In genomic region chr1:35605071-35605881, GRCh38 we compare ENCODE assay signal across 21 cellular contexts. TPM values are rescaled to one million over a fixed set of nuclear protein-coding genes. Genes with fewer than 3 reads are reported as not detected.
DNase-seq lines count a peak whose midpoint lies in the region; ATAC-seq, FAIRE-seq and TF ChIP-seq lines count a peak whose summit lies in the region.
"Had no signal": no experiment of that assay in that cellular context is flagged by ENCODE, and none has a peak within 500 bp of the region (broad histone marks: within the 10 kb centered on the region; RNA-seq: fewer than 3 reads in every experiment).

No MANE protein-coding gene starts in this region.

- intact Hi-C loops in MCF 10A (cut with micrococcal nuclease): no loop called here
- intact Hi-C loops in breast epithelium (cut with DNase I; ENCODE audit: low total_unique reads): no loop called here

- H4K20me1 ChIP-seq in astrocyte (ENCODE audit: insufficient read depth, low read length): peaks cover 39% of the 10 kb centered on the region

- FAIRE-seq in astrocyte (lab: Jason Lieb, UNC): no peak
- FAIRE-seq: A549, colon, endothelial cell of umbilical vein, frontal cortex, RCC 7860 had no signal

- H3K4me3 Mint-ChIP-seq in MCF 10A (ENCODE audit: unreplicated experiment) (no peak overlapping the region), astrocyte (ENCODE audit: unreplicated experiment) (peak overlapping the region; percentile 57), memory B cell (no peak overlapping the region), type B pancreatic cell (peak overlapping the region; percentile 51)

- DNase-seq in MCF 10A (ENCODE audit: unreplicated experiment) (no peak), breast epithelium (ENCODE audit: low spot score in 2 of 2) (no peak), astrocyte (ENCODE audit: low read depth) (peak; percentile 10), memory B cell (ENCODE audit: low spot score in 2 of 2) (no peak), type B pancreatic cell (ENCODE audit: extremely low spot score, unreplicated experiment) (no peak), NCI-H187 treated with DMSO at 0.1 percent for 48 hours (lab: John Stamatoyannopoulos, UW) (no peak)
- DNase-seq: activated CD4-positive, alpha-beta T cell treated with anti-CD3 and anti-CD28 coated beads for 4 hours; activated gamma-delta T cell; C1 segment of cervical spinal cord; NCI-H2029 treated with DMSO at 0.1 percent for 48 hours; NCI-H446 treated with DMSO at 0.1 percent for 48 hours; NK-92 treated with Interleukin-12 subunit alpha and Interleukin-12 subunit beta, amount 100 ng/mL, for 24 hours; stimulated activated CD8-positive, alpha-beta memory T cell treated with anti-CD3 and anti-CD28 coated beads, Interleukin-4, amount 100 ng/mL, for 48 hours had no signal

- H3K27ac Mint-ChIP-seq in MCF 10A (ENCODE audit: low read depth, unreplicated experiment): peak overlapping the region; percentile 35
- peak overlapping the region; percentile 66 for H3K27ac Mint-ChIP-seq in astrocyte (ENCODE audit: unreplicated experiment)
- H3K27ac Mint-ChIP-seq in memory B cell: peak overlapping the region; percentile 46
- H3K27ac Mint-ChIP-seq in type B pancreatic cell: peak overlapping the region; percentile 57

- H3K36me3 ChIP-seq in breast epithelium: no peaks in the 10 kb centered on the region
- H3K36me3 ChIP-seq in astrocyte (ENCODE audit: insufficient read depth, low read length): peaks cover 34% of the 10 kb centered on the region

- H3K36me3 Mint-ChIP-seq in MCF 10A (ENCODE audit: insufficient read depth, unreplicated experiment): peaks cover 76% of the 10 kb centered on the region
- peaks cover 29% of the 10 kb centered on the region for H3K36me3 Mint-ChIP-seq in astrocyte (ENCODE audit: low read depth, unreplicated experiment)
- H3K36me3 Mint-ChIP-seq in memory B cell: peaks cover 35% of the 10 kb centered on the region
- H3K36me3 Mint-ChIP-seq in type B pancreatic cell: peaks cover 37% of the 10 kb centered on the region

- H3K9me3 Mint-ChIP-seq in MCF 10A (ENCODE audit: unreplicated experiment) (no peaks in the 10 kb centered on the region), astrocyte (ENCODE audit: unreplicated experiment) (no peaks in the 10 kb centered on the region), memory B cell (no peaks in the 10 kb centered on the region), type B pancreatic cell (no peaks in the 10 kb centered on the region)

- no peak for ATAC-seq in memory B cell (ENCODE audit: low read depth)
- ATAC-seq in HG02840 (IDR thresholded peaks at IDR 0.05; ENCODE audit: low FRiP score, unreplicated experiment): no peak
- ATAC-seq in activated CD4-positive, CD25-positive, alpha-beta regulatory T cell treated with anti-CD3 and anti-CD28 coated beads, Interleukin-2, amount 50 U/mL, for 24 hours: no peak
- ATAC-seq: A549 had no signal

- H3K79me2 ChIP-seq in astrocyte (ENCODE audit: insufficient read depth, low read length): peaks cover 16% of the 10 kb centered on the region

- no peaks in the 10 kb centered on the region for H3K27me3 Mint-ChIP-seq in MCF 10A (ENCODE audit: insufficient read depth, unreplicated experiment)
- H3K27me3 Mint-ChIP-seq in astrocyte (ENCODE audit: low read depth, unreplicated experiment): no peaks in the 10 kb centered on the region
- no peaks in the 10 kb centered on the region for H3K27me3 Mint-ChIP-seq in memory B cell
- no peaks in the 10 kb centered on the region for H3K27me3 Mint-ChIP-seq in type B pancreatic cell

- no peak overlapping the region for H2AFZ ChIP-seq in astrocyte (ENCODE audit: low read depth, low read length)

- POLR2A ChIA-PET in MCF 10A (lab: Yijun Ruan, JAX): interaction anchor here (0.6 to 0.7 kb wide), 2 partner anchors 20 kb away, joined by 3 read pairs; no protein-coding TSS in a partner anchor

- H3K4me1 ChIP-seq in breast epithelium: no peaks in the 10 kb centered on the region
- H3K4me1 ChIP-seq in astrocyte (ENCODE audit: insufficient read depth, low read length): peaks cover 18% of the 10 kb centered on the region
- H3K4me1 ChIP-seq: A549, ascending aorta had no signal

- TF ChIP-seq CTCF in MCF 10A (IDR thresholded peaks at IDR 0.05; ENCODE audit: unreplicated experiment) (no peak), breast epithelium (IDR thresholded peaks at IDR 0.05) (no peak), astrocyte (IDR thresholded peaks at IDR 0.05; ENCODE audit: insufficient read depth, low read depth, low read length) (no peak), type B pancreatic cell (conservative IDR thresholded peaks at IDR 0.05) (no peak)

- H3K4me2 ChIP-seq in astrocyte (ENCODE audit: low read length): peak overlapping the region; percentile 58
- H3K4me2 ChIP-seq: A549 had no signal

- peak overlapping the region; percentile 11 for H3K9ac ChIP-seq in astrocyte (ENCODE audit: low read length)

- no peaks in the 10 kb centered on the region for H3K9me3 ChIP-seq in breast epithelium
- H3K9me3 ChIP-seq in astrocyte (ENCODE audit: insufficient read depth, low read depth, low read length): no peaks in the 10 kb centered on the region
- H3K9me3 ChIP-seq: A549, ascending aorta had no signal

- TF ChIP-seq POLR2A in breast epithelium (IDR thresholded peaks at IDR 0.05): no peak

- no TSS peak for BruUV-seq in MCF 10A (replicated peaks; lab: Mats Ljungman, UMichigan)

- H3K27ac ChIP-seq in breast epithelium (no peak overlapping the region), astrocyte (ENCODE audit: low read depth, low read length) (peak overlapping the region; percentile 44)
- H3K27ac ChIP-seq: A549, ascending aorta had no signal

- peaks cover 6% of the 10 kb centered on the region for H3K4me1 Mint-ChIP-seq in MCF 10A (ENCODE audit: insufficient read depth, unreplicated experiment)
- peaks cover 42% of the 10 kb centered on the region for H3K4me1 Mint-ChIP-seq in astrocyte (ENCODE audit: low read depth, unreplicated experiment)
- H3K4me1 Mint-ChIP-seq in memory B cell: peaks cover 9% of the 10 kb centered on the region
- peaks cover 15% of the 10 kb centered on the region for H3K4me1 Mint-ChIP-seq in type B pancreatic cell (ENCODE audit: unreplicated experiment)

- CTCF ChIA-PET in MCF 10A (lab: Yijun Ruan, JAX): interaction anchor here (0.9 to 3.4 kb wide), 2 partner anchors 20 to 122 kb away, joined by 3 to 15 read pairs; no protein-coding TSS in a partner anchor

- H3K27me3 ChIP-seq in breast epithelium (no peaks in the 10 kb centered on the region), astrocyte (ENCODE audit: insufficient read depth, low read length) (no peaks in the 10 kb centered on the region)
- H3K27me3 ChIP-seq: ascending aorta had no signal

- H3K4me3 ChIP-seq in breast epithelium (no peak overlapping the region), astrocyte (ENCODE audit: insufficient read depth, low read depth, low read length) (peak overlapping the region; percentile 0)
- H3K4me3 ChIP-seq: A549, ascending aorta had no signal

RNA-seq across cellular contexts. Expression of gene TFAP2E, which starts 32.2 kb away (rescaled TPM):
- total RNA-seq in MCF 10A (2022): 0.30 and 0.47 TPM in 2 replicates
- 1 to 10 TPM in 1 of 3 donors, under 1 TPM in 2; 0.44 to 2.6 (median 0.64) TPM for total RNA-seq in breast epithelium
- 0.41 and 0.48 TPM in 2 replicates for total RNA-seq in astrocyte
- 1.3 and 1.4 TPM in 2 replicates for total RNA-seq in type B pancreatic cell (ENCODE audit: low replicate concordance)
- total RNA-seq: endothelial cell of umbilical vein had no signal

RNA-seq across cellular contexts. Expression of gene PSMB2, which starts 36.0 kb away (rescaled TPM):
- total RNA-seq in MCF 10A (2022) (82.6 and 93.9 TPM in 2 replicates), breast epithelium (10 to 100 TPM; 26.7 to 31.8 (median 31.5) TPM), astrocyte (89.8 and 98.6 TPM in 2 replicates), type B pancreatic cell (ENCODE audit: low replicate concordance) (62.9 and 66.3 TPM in 2 replicates)

RNA-seq across cellular contexts. Expression of gene NCDN, which starts 47.7 kb away (rescaled TPM):
- 31.4 and 31.5 TPM in 2 replicates for total RNA-seq in MCF 10A (2022)
- total RNA-seq in breast epithelium: 10 to 100 TPM in 2 of 3 donors, 1 to 10 TPM in 1; 9.9 to 22.3 (median 16.2) TPM
- total RNA-seq in astrocyte: 40.3 and 42.1 TPM in 2 replicates
- total RNA-seq in type B pancreatic cell (ENCODE audit: low replicate concordance): 21.8 and 27.2 TPM in 2 replicates

RNA-seq across cellular contexts. Expression of gene KIAA0319L, which starts 48.1 kb away (rescaled TPM):
- total RNA-seq in MCF 10A (2022): 50.7 and 56.8 TPM in 2 replicates
- 100 to 1,000 TPM in 2 of 3 donors, 10 to 100 TPM in 1; 49.0 to 104 (median 103) TPM for total RNA-seq in breast epithelium
- 42.5 and 43.5 TPM in 2 replicates for total RNA-seq in astrocyte
- total RNA-seq in type B pancreatic cell (ENCODE audit: low replicate concordance): 48.6 and 56.9 TPM in 2 replicates

Comparison
In these comparisons a context has a peak if more than half of its experiments do, and no peak if none do; other contexts are left out.
1. H3K4me3 Mint-ChIP-seq: peak in astrocyte (single experiment) and type B pancreatic cell (single experiment); none in MCF 10A (single experiment) and memory B cell (single experiment).
2. Peak in every context shown above with its lines, with median percentiles within 50 percentile points of each other: H3K27ac Mint-ChIP-seq.